In the genomic region with DNA sequence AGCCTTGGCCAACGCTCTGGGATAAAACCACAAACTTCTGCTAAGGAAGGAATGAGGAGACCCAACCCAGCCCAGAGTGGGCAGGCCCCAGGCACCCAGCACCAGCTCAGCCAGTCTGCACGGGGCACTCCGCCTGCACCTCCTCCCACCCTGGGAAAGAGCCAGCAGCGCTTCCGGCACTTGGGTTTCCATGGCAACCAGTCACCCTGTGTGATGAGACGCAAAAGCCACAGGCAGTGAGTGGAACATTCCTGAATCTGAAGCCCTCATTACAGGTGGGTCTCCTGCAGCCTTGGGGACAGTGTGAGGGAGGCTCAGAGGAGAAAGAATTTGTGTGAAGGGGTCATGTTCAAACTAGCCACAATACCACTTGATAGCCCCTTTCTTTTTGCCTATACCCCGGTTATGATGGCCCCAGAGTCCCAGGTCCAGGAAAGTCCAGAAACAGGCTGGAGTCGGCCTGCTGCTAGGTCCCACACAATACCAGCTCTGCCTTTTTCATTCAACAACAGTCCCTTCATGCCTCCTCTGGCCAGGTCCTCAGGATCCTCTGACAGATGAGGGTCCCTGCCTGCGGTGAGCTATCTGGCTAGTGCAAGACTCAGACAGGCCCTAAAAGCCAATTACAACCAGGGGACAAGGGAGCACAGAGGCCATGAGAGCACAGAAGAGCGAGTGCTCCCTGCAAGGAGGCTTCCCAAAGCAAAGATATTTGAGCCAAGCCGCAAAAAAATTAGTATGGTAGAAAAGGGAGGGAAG, we compare ENCODE assay signal across 8 cellular contexts.
DNase-seq lines count a peak whose midpoint lies in the region; ATAC-seq lines count a peak whose summit lies in the region.

No MANE protein-coding gene starts in this region.

- H3K36me3 Mint-ChIP-seq in activated CD8-positive, alpha-beta T cell treated with anti-CD3 and anti-CD28 coated beads, Interleukin-2, amount 10 ng/mL, durations not matched to agents 7 days and 5 days (ENCODE audit: low read depth), result peaks cover 2% of the 10 kb centered on the region

- peak overlapping the region; percentile 92 for H3K27ac Mint-ChIP-seq in activated CD8-positive, alpha-beta T cell treated with anti-CD3 and anti-CD28 coated beads, Interleukin-2, amount 10 ng/mL, durations not matched to agents 7 days and 5 days

- H3K4me1 Mint-ChIP-seq in activated CD8-positive, alpha-beta T cell treated with anti-CD3 and anti-CD28 coated beads, Interleukin-2, amount 10 ng/mL, durations not matched to agents 7 days and 5 days (ENCODE audit: low read depth), result peaks cover 46% of the 10 kb centered on the region

- peak; percentile 37 for ATAC-seq in HG02642 (IDR thresholded peaks at IDR 0.05; ENCODE audit: poor library complexity, unreplicated experiment)
- ATAC-seq in activated CD8-positive, alpha-beta T cell treated with anti-CD3 and anti-CD28 coated beads, Interleukin-2, amount 10 ng/mL, durations not matched to agents 7 days and 5 days, result peak; percentile 57
- no peak for ATAC-seq in HG02970 (IDR thresholded peaks at IDR 0.05; ENCODE audit: low FRiP score, unreplicated experiment)

- DNase-seq in COR-L47 (lab: John Stamatoyannopoulos, UW) (peak; percentile 88), NCI-H748 (lab: John Stamatoyannopoulos, UW; ENCODE audit: unreplicated experiment) (peak; percentile 92), dermis blood vessel endothelial cell (peak; percentile 71), mesenteric fat pad (ENCODE audit: low spot score) (peak; percentile 91)
- DNase-seq in activated CD8-positive, alpha-beta T cell treated with anti-CD3 and anti-CD28 coated beads, Interleukin-2, amount 10 ng/mL, durations not matched to agents 7 days and 5 days, result peak; percentile 94
- DNase-seq in stimulated activated CD8-positive, alpha-beta memory T cell treated with anti-CD3 and anti-CD28 coated beads, Interleukin-4, amount 100 ng/mL, for 24 hours (ENCODE audit: low read depth), result peak; percentile 76

- H3K4me3 Mint-ChIP-seq in activated CD8-positive, alpha-beta T cell treated with anti-CD3 and anti-CD28 coated beads, Interleukin-2, amount 10 ng/mL, durations not matched to agents 7 days and 5 days, result peak overlapping the region; percentile 79

- CTCF ChIA-PET in activated CD8-positive, alpha-beta T cell treated with anti-CD3 and anti-CD28 coated beads, Interleukin-2, amount 10 ng/mL, durations not matched to agents 7 days and 5 days (lab: Charles Lee), result interaction anchor here (0.8 to 4.4 kb wide), 6 partner anchors 10 to 62 kb away, joined by 3 to 72 read pairs (median 6); no protein-coding TSS in a partner anchor

- H3K9me3 Mint-ChIP-seq in activated CD8-positive, alpha-beta T cell treated with anti-CD3 and anti-CD28 coated beads, Interleukin-2, amount 10 ng/mL, durations not matched to agents 7 days and 5 days (ENCODE audit: insufficient read depth), result no peaks in the 10 kb centered on the region

- H3K27me3 Mint-ChIP-seq in activated CD8-positive, alpha-beta T cell treated with anti-CD3 and anti-CD28 coated beads, Interleukin-2, amount 10 ng/mL, durations not matched to agents 7 days and 5 days (ENCODE audit: low read depth), result no peaks in the 10 kb centered on the region

- POLR2A ChIA-PET in activated CD8-positive, alpha-beta T cell treated with anti-CD3 and anti-CD28 coated beads, Interleukin-2, amount 10 ng/mL, durations not matched to agents 7 days and 5 days (lab: Charles Lee), result interaction anchor here (0.7 to 2.8 kb wide), 6 partner anchors 14 to 86 kb away, joined by 3 to 15 read pairs (median 4); partner anchors contain the start of gene ZBTB43
